In the genomic region with DNA sequence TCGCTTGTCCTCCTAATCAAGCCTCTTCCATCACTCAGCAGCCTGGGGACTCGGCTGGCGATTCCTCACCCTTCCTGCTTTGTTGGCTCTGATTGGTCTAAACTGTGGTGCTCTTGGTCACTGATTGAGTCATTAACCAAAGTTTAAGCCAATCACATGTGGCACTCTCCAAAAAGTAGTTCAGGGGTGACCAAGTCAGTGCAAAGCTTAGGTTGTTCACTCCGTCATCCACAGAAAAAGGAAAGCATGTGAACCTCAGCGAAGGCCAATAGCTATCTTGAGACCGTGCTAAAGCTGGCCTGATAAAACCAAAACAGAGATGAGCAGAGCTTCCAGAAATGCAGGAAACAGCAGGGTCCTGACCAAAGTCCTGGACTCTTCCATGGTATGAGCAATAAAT, we compare ENCODE assay signal across 1 cellular context.
TF ChIP-seq lines count a peak whose summit lies in the region.

No MANE protein-coding gene starts in this region.

TF ChIP-seq in H1, 55 proteins besides CTCF, POLR2A, EP300 and RAD21 (continued from another document):
- TF ChIP-seq, protein P1, sequence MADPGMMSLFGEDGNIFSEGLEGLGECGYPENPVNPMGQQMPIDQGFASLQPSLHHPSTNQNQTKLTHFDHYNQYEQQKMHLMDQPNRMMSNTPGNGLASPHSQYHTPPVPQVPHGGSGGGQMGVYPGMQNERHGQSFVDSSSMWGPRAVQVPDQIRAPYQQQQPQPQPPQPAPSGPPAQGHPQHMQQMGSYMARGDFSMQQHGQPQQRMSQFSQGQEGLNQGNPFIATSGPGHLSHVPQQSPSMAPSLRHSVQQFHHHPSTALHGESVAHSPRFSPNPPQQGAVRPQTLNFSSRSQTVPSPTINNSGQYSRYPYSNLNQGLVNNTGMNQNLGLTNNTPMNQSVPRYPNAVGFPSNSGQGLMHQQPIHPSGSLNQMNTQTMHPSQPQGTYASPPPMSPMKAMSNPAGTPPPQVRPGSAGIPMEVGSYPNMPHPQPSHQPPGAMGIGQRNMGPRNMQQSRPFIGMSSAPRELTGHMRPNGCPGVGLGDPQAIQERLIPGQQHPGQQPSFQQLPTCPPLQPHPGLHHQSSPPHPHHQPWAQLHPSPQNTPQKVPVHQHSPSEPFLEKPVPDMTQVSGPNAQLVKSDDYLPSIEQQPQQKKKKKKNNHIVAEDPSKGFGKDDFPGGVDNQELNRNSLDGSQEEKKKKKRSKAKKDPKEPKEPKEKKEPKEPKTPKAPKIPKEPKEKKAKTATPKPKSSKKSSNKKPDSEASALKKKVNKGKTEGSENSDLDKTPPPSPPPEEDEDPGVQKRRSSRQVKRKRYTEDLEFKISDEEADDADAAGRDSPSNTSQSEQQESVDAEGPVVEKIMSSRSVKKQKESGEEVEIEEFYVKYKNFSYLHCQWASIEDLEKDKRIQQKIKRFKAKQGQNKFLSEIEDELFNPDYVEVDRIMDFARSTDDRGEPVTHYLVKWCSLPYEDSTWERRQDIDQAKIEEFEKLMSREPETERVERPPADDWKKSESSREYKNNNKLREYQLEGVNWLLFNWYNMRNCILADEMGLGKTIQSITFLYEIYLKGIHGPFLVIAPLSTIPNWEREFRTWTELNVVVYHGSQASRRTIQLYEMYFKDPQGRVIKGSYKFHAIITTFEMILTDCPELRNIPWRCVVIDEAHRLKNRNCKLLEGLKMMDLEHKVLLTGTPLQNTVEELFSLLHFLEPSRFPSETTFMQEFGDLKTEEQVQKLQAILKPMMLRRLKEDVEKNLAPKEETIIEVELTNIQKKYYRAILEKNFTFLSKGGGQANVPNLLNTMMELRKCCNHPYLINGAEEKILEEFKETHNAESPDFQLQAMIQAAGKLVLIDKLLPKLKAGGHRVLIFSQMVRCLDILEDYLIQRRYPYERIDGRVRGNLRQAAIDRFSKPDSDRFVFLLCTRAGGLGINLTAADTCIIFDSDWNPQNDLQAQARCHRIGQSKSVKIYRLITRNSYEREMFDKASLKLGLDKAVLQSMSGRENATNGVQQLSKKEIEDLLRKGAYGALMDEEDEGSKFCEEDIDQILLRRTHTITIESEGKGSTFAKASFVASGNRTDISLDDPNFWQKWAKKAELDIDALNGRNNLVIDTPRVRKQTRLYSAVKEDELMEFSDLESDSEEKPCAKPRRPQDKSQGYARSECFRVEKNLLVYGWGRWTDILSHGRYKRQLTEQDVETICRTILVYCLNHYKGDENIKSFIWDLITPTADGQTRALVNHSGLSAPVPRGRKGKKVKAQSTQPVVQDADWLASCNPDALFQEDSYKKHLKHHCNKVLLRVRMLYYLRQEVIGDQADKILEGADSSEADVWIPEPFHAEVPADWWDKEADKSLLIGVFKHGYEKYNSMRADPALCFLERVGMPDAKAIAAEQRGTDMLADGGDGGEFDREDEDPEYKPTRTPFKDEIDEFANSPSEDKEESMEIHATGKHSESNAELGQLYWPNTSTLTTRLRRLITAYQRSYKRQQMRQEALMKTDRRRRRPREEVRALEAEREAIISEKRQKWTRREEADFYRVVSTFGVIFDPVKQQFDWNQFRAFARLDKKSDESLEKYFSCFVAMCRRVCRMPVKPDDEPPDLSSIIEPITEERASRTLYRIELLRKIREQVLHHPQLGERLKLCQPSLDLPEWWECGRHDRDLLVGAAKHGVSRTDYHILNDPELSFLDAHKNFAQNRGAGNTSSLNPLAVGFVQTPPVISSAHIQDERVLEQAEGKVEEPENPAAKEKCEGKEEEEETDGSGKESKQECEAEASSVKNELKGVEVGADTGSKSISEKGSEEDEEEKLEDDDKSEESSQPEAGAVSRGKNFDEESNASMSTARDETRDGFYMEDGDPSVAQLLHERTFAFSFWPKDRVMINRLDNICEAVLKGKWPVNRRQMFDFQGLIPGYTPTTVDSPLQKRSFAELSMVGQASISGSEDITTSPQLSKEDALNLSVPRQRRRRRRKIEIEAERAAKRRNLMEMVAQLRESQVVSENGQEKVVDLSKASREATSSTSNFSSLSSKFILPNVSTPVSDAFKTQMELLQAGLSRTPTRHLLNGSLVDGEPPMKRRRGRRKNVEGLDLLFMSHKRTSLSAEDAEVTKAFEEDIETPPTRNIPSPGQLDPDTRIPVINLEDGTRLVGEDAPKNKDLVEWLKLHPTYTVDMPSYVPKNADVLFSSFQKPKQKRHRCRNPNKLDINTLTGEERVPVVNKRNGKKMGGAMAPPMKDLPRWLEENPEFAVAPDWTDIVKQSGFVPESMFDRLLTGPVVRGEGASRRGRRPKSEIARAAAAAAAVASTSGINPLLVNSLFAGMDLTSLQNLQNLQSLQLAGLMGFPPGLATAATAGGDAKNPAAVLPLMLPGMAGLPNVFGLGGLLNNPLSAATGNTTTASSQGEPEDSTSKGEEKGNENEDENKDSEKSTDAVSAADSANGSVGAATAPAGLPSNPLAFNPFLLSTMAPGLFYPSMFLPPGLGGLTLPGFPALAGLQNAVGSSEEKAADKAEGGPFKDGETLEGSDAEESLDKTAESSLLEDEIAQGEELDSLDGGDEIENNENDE (IDR thresholded peaks at IDR 0.05; ENCODE audit: insufficient replicate concordance, low read length): no peak
- no peak for TF ChIP-seq HDAC6 (IDR thresholded peaks at IDR 0.05; ENCODE audit: low read depth, low read length)
- no peak for TF ChIP-seq TAF7 (optimal IDR thresholded peaks at IDR 0.05; ENCODE audit: borderline replicate concordance, low read depth, low read length)
- TF ChIP-seq SP1 (IDR thresholded peaks at IDR 0.05; ENCODE audit: low read depth, low read length): no peak
